In the genomic region with DNA sequence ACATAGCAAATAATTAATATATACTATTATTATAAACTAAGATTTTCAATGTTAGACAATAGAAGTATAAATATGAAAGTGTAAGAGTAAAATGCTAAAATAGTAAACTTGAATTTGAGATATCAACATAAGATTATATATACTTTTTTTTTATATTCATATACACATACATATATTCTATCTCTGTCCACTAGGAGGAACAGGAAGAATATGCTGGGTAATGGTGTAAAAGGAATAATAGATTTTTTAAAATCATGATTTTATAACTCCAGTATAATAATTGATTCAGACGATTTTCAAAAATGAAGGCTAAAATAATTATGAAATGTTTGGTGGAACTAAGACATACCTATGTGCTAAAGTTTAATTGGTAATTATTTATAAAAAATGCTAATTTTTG, we compare ENCODE assay signal across 25 cellular contexts. TPM values are rescaled to one million over a fixed set of nuclear protein-coding genes. Genes with fewer than 3 reads are reported as not detected.
DNase-seq lines count a peak whose midpoint lies in the region; ATAC-seq, FAIRE-seq and TF ChIP-seq lines count a peak whose summit lies in the region.
"Had no signal": no experiment of that assay in that cellular context is flagged by ENCODE, and none has a peak within 500 bp of the region (broad histone marks: within the 10 kb centered on the region; RNA-seq: fewer than 3 reads in every experiment).

No MANE protein-coding gene starts in this region.

- no peak overlapping the region for H3K4me3 Mint-ChIP-seq in osteocyte (ENCODE audit: unreplicated experiment)
- H3K4me3 Mint-ChIP-seq: CD8-positive, alpha-beta memory T cell; H9 had no signal

- no peaks in the 10 kb centered on the region for H3K4me1 ChIP-seq in adipocyte (ENCODE audit: control insufficient read depth, insufficient read depth, low read length)
- H3K4me1 ChIP-seq: SJCRH30 had no signal

- peak; percentile 88 for FAIRE-seq in G401.6 (lab: Jason Lieb, UNC)
- FAIRE-seq: HTR-8/SVneo had no signal

- H3K9ac ChIP-seq in adipocyte (ENCODE audit: low read length) = no peak overlapping the region
- H3K9ac ChIP-seq: BLaER1 treated with 17β-estradiol and CSF1 and Interleukin-3, amounts not matched to agents 10 nM and 100 nM had no signal

- DNase-seq in adipocyte (ENCODE audit: low read depth) = peak; percentile 14
- DNase-seq in fibroblast of pulmonary artery (ENCODE audit: low read depth) = no peak
- no peak for DNase-seq in osteocyte (ENCODE audit: extremely low spot score, unreplicated experiment)
- no peak for DNase-seq in glomerular visceral epithelial cell (ENCODE audit: extremely low spot score)
- no peak for DNase-seq in NAMALWA (ENCODE audit: low spot score)
- DNase-seq in iPS-NIHi7 (ENCODE audit: extremely low spot score) = no peak
- DNase-seq: ACHN; Calu3; CD8-positive, alpha-beta memory T cell; DMS153; H9; KG1; NCI-H1105; NCI-H146; NCI-H2029; NCI-H2227 treated with DMSO at 0.1 percent for 48 hours; NCI-H510A treated with DMSO at 0.1 percent for 48 hours; NCI-H748 treated with DMSO at 0.1 percent for 48 hours; NK-92 treated with Interleukin-12 subunit alpha and Interleukin-12 subunit beta, amount 100 ng/mL, for 24 hours; SJCRH30 had no signal

- H3K4me3 ChIP-seq in adipocyte (ENCODE audit: low read length) (no peak overlapping the region), fibroblast of pulmonary artery (replicated peaks; ENCODE audit: low read depth, low read length) (no peak overlapping the region)
- H3K4me3 ChIP-seq: BLaER1 treated with 17β-estradiol and CSF1 and Interleukin-3, amounts not matched to agents 10 nM and 100 nM; SJCRH30 had no signal

- TF ChIP-seq CTCF in fibroblast of pulmonary artery (IDR thresholded peaks at IDR 0.05; ENCODE audit: low read length, missing control alignments) = peak; percentile 14
- peak; percentile 21 for TF ChIP-seq CTCF in osteocyte (IDR thresholded peaks at IDR 0.05)

- peaks cover 7% of the 10 kb centered on the region for H3K9me3 ChIP-seq in adipocyte (ENCODE audit: control insufficient read depth, low read length)
- H3K9me3 ChIP-seq: SJCRH30 had no signal

- H3K36me3 Mint-ChIP-seq in osteocyte (ENCODE audit: unreplicated experiment) = peaks cover 14% of the 10 kb centered on the region
- H3K36me3 Mint-ChIP-seq: CD8-positive, alpha-beta memory T cell had no signal

- H3K27ac Mint-ChIP-seq in osteocyte (ENCODE audit: unreplicated experiment) = no peak overlapping the region
- H3K27ac Mint-ChIP-seq: CD8-positive, alpha-beta memory T cell; H9 had no signal

- peaks cover 25% of the 10 kb centered on the region for H3K9me3 Mint-ChIP-seq in osteocyte (ENCODE audit: unreplicated experiment)

- H3K27me3 Mint-ChIP-seq in osteocyte (ENCODE audit: unreplicated experiment) = no peaks in the 10 kb centered on the region

- H3K36me3 ChIP-seq in adipocyte (ENCODE audit: control insufficient read depth, insufficient read depth, low read length, severe bottlenecking) = no peaks in the 10 kb centered on the region
- H3K36me3 ChIP-seq: BLaER1 treated with 17β-estradiol and CSF1 and Interleukin-3, amounts not matched to agents 10 nM and 100 nM; SJCRH30 had no signal

- H3K4me1 Mint-ChIP-seq in osteocyte (ENCODE audit: unreplicated experiment) = no peaks in the 10 kb centered on the region
- H3K4me1 Mint-ChIP-seq: CD8-positive, alpha-beta memory T cell; H9 had no signal

- ATAC-seq in HG03342 (IDR thresholded peaks at IDR 0.05; ENCODE audit: unreplicated experiment) = no peak
- ATAC-seq: Panc1 had no signal

- H3K27me3 ChIP-seq in adipocyte (replicated peaks; ENCODE audit: control insufficient read depth, insufficient read depth, low read length) = no peaks in the 10 kb centered on the region
- H3K27me3 ChIP-seq: BLaER1 treated with 17β-estradiol and CSF1 and Interleukin-3, amounts not matched to agents 10 nM and 100 nM; SJCRH30 had no signal

RNA-seq across cellular contexts. Expression of a gene that starts 37.7 kb away (rescaled TPM):
- total RNA-seq in osteocyte = 0.99 and 1.7 TPM in 2 replicates
- total RNA-seq: CD8-positive, alpha-beta memory T cell had no signal
